ENCODE assay signal across 34 cellular contexts in the genomic region with DNA sequence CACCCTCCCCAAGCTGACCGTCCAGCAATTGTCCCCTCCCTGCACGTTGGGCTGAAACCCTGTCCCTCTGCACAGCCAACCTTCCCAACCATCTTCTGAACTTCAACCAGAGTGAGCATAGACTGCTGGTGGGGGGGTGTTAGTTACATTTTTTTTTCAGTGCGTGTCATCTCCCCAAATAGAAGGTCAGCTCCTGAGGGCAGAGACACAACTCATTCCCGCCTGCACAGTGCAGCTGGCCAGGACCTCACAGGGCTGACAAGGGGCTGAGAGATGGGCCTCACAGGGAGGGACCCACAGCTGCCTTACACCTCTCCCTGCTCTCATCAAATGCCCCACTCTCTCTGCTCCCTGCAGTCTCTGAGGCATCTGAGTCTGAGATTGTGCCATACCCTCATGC. TPM values are rescaled to one million over a fixed set of nuclear protein-coding genes. Genes with fewer than 3 reads are reported as not detected.
DNase-seq lines count a peak whose midpoint lies in the region; ATAC-seq, FAIRE-seq and TF ChIP-seq lines count a peak whose summit lies in the region.
"Had no signal": no experiment of that assay in that cellular context is flagged by ENCODE, and none has a peak within 500 bp of the region (broad histone marks: within the 10 kb centered on the region; RNA-seq: fewer than 3 reads in every experiment).

No MANE protein-coding gene starts in this region.

- no peak for TF ChIP-seq RAD21 in HepG2 (CRISPR knock-in tag; IDR thresholded peaks at IDR 0.05)

- no TSS peak for BruUV-seq in HepG2 (replicated peaks; lab: Mats Ljungman, UMichigan)

- H3K36me3 ChIP-seq in HepG2 (replicated peaks in 1 of 2; ENCODE audit: control insufficient read depth in 1 of 2, insufficient read depth in 2 of 2, low read length in 2 of 2), result no peaks in the 10 kb centered on the region
- H3K36me3 ChIP-seq in right lobe of liver, result no peaks in the 10 kb centered on the region
- H3K36me3 ChIP-seq: brain microvascular endothelial cell, lower lobe of right lung, Peyer's patch, thoracic aorta, vagina had no signal

- intact Hi-C loops in HepG2 (cut with micrococcal nuclease; ENCODE audit: unreplicated experiment) (no loop called here), right lobe of liver (cut with DNase I) (no loop called here)

- FAIRE-seq in HepG2 (lab: Jason Lieb, UNC) (no peak), urothelium cell line (lab: Jason Lieb, UNC) (peak; percentile 9)
- FAIRE-seq: colon, GM19239 had no signal

- H2AFZ ChIP-seq in HepG2 (ENCODE audit: low read length), result no peak overlapping the region

- WGBS in HepG2 (ENCODE audit: low lambda C conversion rate), result 8% methylated on average over 4 of the region's 4 CpGs
- 54% methylated on average over 4 of the region's 4 CpGs for WGBS in right lobe of liver (ENCODE audit: insufficient coverage, low coverage, low lambda C conversion rate, missing lambda C conversion rate)

- H3K27me3 ChIP-seq in HepG2 (ENCODE audit: control insufficient read depth in 1 of 2, insufficient read depth in 2 of 2, low read length in 2 of 2) (peaks cover 7 to 57% of the 10 kb centered on the region in 2 experiments; a peak in 4 of 5 replicates), right lobe of liver (no peaks in the 10 kb centered on the region)
- H3K27me3 ChIP-seq: brain microvascular endothelial cell, Peyer's patch, vagina had no signal

- H3K4me1 ChIP-seq in HepG2 (ENCODE audit: insufficient read depth, low read length), result no peaks in the 10 kb centered on the region
- no peaks in the 10 kb centered on the region for H3K4me1 ChIP-seq in right lobe of liver
- H3K4me1 ChIP-seq: Peyer's patch, vagina had no signal

- no peak for TF ChIP-seq EP300 in HepG2 (IDR thresholded peaks at IDR 0.05; ENCODE audit: low read depth in 2 of 2, low read length in 2 of 2)
- TF ChIP-seq EP300 in HepG2 (CRISPR knock-in tag; IDR thresholded peaks at IDR 0.05; ENCODE audit: borderline replicate concordance), result no peak

- no peaks in the 10 kb centered on the region for H4K20me1 ChIP-seq in HepG2 (ENCODE audit: insufficient read depth, low read length)

- H3K4me3 ChIP-seq in HepG2 (replicated peaks in 1 of 3; ENCODE audit: insufficient read depth in 1 of 3, low read depth in 2 of 3, low read length in 3 of 3) (no peak overlapping the region), right lobe of liver (no peak overlapping the region)
- H3K4me3 ChIP-seq: lower lobe of right lung, Peyer's patch, thoracic aorta, vagina had no signal

- H3K79me2 ChIP-seq in HepG2 (ENCODE audit: insufficient read depth, low read length), result no peaks in the 10 kb centered on the region

- CTCF ChIA-PET in HepG2 (lab: Yijun Ruan, JAX; ENCODE audit: low intra/inter-chr PET ratio, low total read pairs), result no interaction called here

- H3K27ac ChIP-seq in HepG2 (ENCODE audit: extremely low read length, insufficient read depth, low read length) (no peak overlapping the region), right lobe of liver (no peak overlapping the region), caudate nucleus (ENCODE audit: low read depth, low read length) (no peak overlapping the region)
- H3K27ac ChIP-seq: brain microvascular endothelial cell, lower lobe of right lung, Peyer's patch, thoracic aorta, vagina had no signal

- TF ChIP-seq CTCF in HepG2 (CRISPR knock-in tag; IDR thresholded peaks at IDR 0.05) (no peak), right lobe of liver (IDR thresholded peaks at IDR 0.05) (no peak)

- DNase-seq in HepG2 (ENCODE audit: low spot score) (no peak), right lobe of liver (no peak), myocyte (ENCODE audit: low read depth) (peak; percentile 79), urothelium cell line (ENCODE audit: low spot score) (no peak), NCI-H187 (lab: John Stamatoyannopoulos, UW) (no peak), caudate nucleus (lab: John Stamatoyannopoulos, UW) (no peak)
- DNase-seq: activated CD8-positive, alpha-beta T cell treated with anti-CD3 and anti-CD28 coated beads, Interleukin-2, amount 10 ng/mL, durations not matched to agents 7 days and 5 days; activated naive CD4-positive, alpha-beta T cell treated with anti-CD3 and anti-CD28 coated beads, Interleukin-2, amount 50 U/mL, for 16 hours; brain microvascular endothelial cell; CD4-positive, alpha-beta T cell; effector CD8-positive, alpha-beta T cell; glutamatergic neuron; H9; lower lobe of right lung; midbrain; MV-4-11; natural killer cell; NCI-H1436; NCI-H2107; Peyer's patch; retina; SIG-M5; stimulated activated CD8-positive, alpha-beta memory T cell treated with anti-CD3 and anti-CD28 coated beads, Interleukin-4, amount 100 ng/mL, for 48 hours had no signal

- no peak overlapping the region for H3K9ac ChIP-seq in HepG2 (ENCODE audit: insufficient read depth, low read depth, low read length)

- TF ChIP-seq POLR2A in HepG2 (IDR thresholded peaks at IDR 0.05; ENCODE audit: insufficient read depth in 1 of 2, low read depth in 2 of 2, low read length in 2 of 2) (no peak), right lobe of liver (IDR thresholded peaks at IDR 0.05) (no peak)

- peak; percentile 25; the same call in 2 of the 3 replicates for ATAC-seq in HepG2
- no peak for ATAC-seq in right lobe of liver
- ATAC-seq in esophagus mucosa, result peak; percentile 17
- no peak for ATAC-seq in GM21529 (IDR thresholded peaks at IDR 0.05; ENCODE audit: unreplicated experiment)
- ATAC-seq: activated CD8-positive, alpha-beta T cell treated with anti-CD3 and anti-CD28 coated beads, Interleukin-2, amount 10 ng/mL, durations not matched to agents 7 days and 5 days; natural killer cell had no signal

- H3K4me2 ChIP-seq in HepG2 (ENCODE audit: low read depth, low read length), result no peak overlapping the region

- POLR2A ChIA-PET in HepG2 (lab: Yijun Ruan, JAX), result interaction anchor here (1.0 kb wide), 1 partner anchor 20 kb away, joined by 3 read pairs; no protein-coding TSS in a partner anchor

- in situ Hi-C loops in HepG2 (cut with HindIII; ENCODE audit: extremely low pct_ligation_motif_present, low pct_unique_long_range_greater_than_20kb), result no loop called here

- H3K9me3 ChIP-seq in HepG2 (ENCODE audit: low read length), result no peaks in the 10 kb centered on the region
- no peaks in the 10 kb centered on the region for H3K9me3 ChIP-seq in right lobe of liver
- H3K9me3 ChIP-seq: lower lobe of right lung, Peyer's patch, thoracic aorta, vagina had no signal

RNA-seq across cellular contexts. Expression of a gene that starts 8.4 kb away (rescaled TPM):
- total RNA-seq in HepG2 (2016; rRNA removed; fragmentation: Illumina TruSeq; extraction: Trizol) (not detected in 2 replicates), right lobe of liver (under 1 TPM; 0.18 to 0.62 (median 0.28) TPM), esophagus mucosa (0.16 TPM), myocyte (1.9 and 2.7 TPM in 2 replicates)
- not detected in 2 replicates for total RNA-seq in HepG2 (2016; cell fraction: cytosol; rRNA removed; fragmentation: Illumina TruSeq; extraction: Trizol; ENCODE audit: low read depth)
- 0.02 TPM in 1 of 2 replicates, not detected in the other for total RNA-seq in HepG2 (2016; cell fraction: insoluble cytoplasmic fraction; rRNA removed; fragmentation: Illumina TruSeq; extraction: Trizol)
- total RNA-seq in HepG2 (2016; cell fraction: membrane; rRNA removed; fragmentation: Illumina TruSeq; extraction: Trizol), result not detected in 2 replicates
- not detected in 2 replicates for total RNA-seq in HepG2 (2016; cell fraction: nucleus; rRNA removed; fragmentation: Illumina TruSeq; extraction: Trizol)
- 0.04 and 0.05 TPM in 2 replicates for polyA plus RNA-seq in HepG2 (2011; rRNA removed)
- 0.04 and 0.05 TPM in 2 replicates for polyA plus RNA-seq in HepG2 (2011; cell fraction: cytosol; rRNA removed)
- polyA plus RNA-seq in HepG2 (2011; cell fraction: nucleus; rRNA removed), result 0.03 and 0.05 TPM in 2 replicates
- polyA plus RNA-seq in HepG2 (2012), result 0.05 and 0.16 TPM in 2 replicates
- not detected in 2 replicates for polyA plus RNA-seq in HepG2 (2016; cell fraction: cytosol; fragmentation: Illumina TruSeq; extraction: Trizol; ENCODE audit: low read depth)
- polyA plus RNA-seq in HepG2 (2016; cell fraction: insoluble cytoplasmic fraction; fragmentation: Illumina TruSeq; extraction: Trizol; ENCODE audit: low read depth), result not detected in 2 replicates
- polyA plus RNA-seq in HepG2 (2016; cell fraction: membrane; fragmentation: Illumina TruSeq; extraction: Trizol; ENCODE audit: low read depth), result not detected in 2 replicates
- polyA plus RNA-seq in HepG2 (2016; cell fraction: nucleus; fragmentation: Illumina TruSeq; extraction: Trizol; ENCODE audit: insufficient read depth, low read depth), result not detected in 2 replicates
- polyA minus RNA-seq in HepG2 (2011; rRNA and poly(A)+ RNA removed; ENCODE audit: low replicate concordance), result 0.08 TPM in 1 of 2 replicates, not detected in the other
- not detected in 2 replicates for polyA minus RNA-seq in HepG2 (2011; cell fraction: cytosol; rRNA and poly(A)+ RNA removed)
- not detected in 2 replicates for polyA minus RNA-seq in HepG2 (2011; cell fraction: nucleus; rRNA and poly(A)+ RNA removed)
- polyA plus RNA-seq in myocyte (2012), result 0.44 TPM
- total RNA-seq: A172; activated CD8-positive, alpha-beta T cell treated with anti-CD3 and anti-CD28 coated beads, Interleukin-2, amount 10 ng/mL, durations not matched to agents 7 days and 5 days; activated T-helper 2 cell treated with anti-CD3 and anti-CD28 coated beads, Interferon-gamma antibody, Interleukin-2, Interleukin-4, amounts not matched to agents 10 μg/mL and 5 μg/mL and 100 μg/mL, durations not matched to agents 14 hours and 24 hours and 36 hours; CD4-positive, alpha-beta T cell; epithelial cell of proximal tubule; H9; kidney epithelial cell; LHCN-M2; natural killer cell had no signal

RNA-seq across cellular contexts. Expression of a gene that starts 39.4 kb away (rescaled TPM):
- total RNA-seq in HepG2 (2016; rRNA removed; fragmentation: Illumina TruSeq; extraction: Trizol) (10.4 and 12.2 TPM in 2 replicates), right lobe of liver (1 to 10 TPM; 2.6 to 5.8 (median 3.7) TPM), esophagus mucosa (11.6 TPM), myocyte (4.4 and 5.0 TPM in 2 replicates)
- 22.0 and 26.0 TPM in 2 replicates for total RNA-seq in HepG2 (2016; cell fraction: cytosol; rRNA removed; fragmentation: Illumina TruSeq; extraction: Trizol; ENCODE audit: low read depth)
- total RNA-seq in HepG2 (2016; cell fraction: insoluble cytoplasmic fraction; rRNA removed; fragmentation: Illumina TruSeq; extraction: Trizol), result 8.6 and 13.4 TPM in 2 replicates
- total RNA-seq in HepG2 (2016; cell fraction: membrane; rRNA removed; fragmentation: Illumina TruSeq; extraction: Trizol), result 16.4 and 17.5 TPM in 2 replicates
- 6.4 and 7.5 TPM in 2 replicates for total RNA-seq in HepG2 (2016; cell fraction: nucleus; rRNA removed; fragmentation: Illumina TruSeq; extraction: Trizol)
- 13.0 and 15.6 TPM in 2 replicates for polyA plus RNA-seq in HepG2 (2011; rRNA removed)
- polyA plus RNA-seq in HepG2 (2011; cell fraction: cytosol; rRNA removed), result 4.7 and 8.9 TPM in 2 replicates
- polyA plus RNA-seq in HepG2 (2011; cell fraction: nucleus; rRNA removed), result 12.3 and 16.1 TPM in 2 replicates
- 9.9 and 12.9 TPM in 2 replicates for polyA plus RNA-seq in HepG2 (2012)
- polyA plus RNA-seq in HepG2 (2016; cell fraction: cytosol; fragmentation: Illumina TruSeq; extraction: Trizol; ENCODE audit: low read depth), result 4.9 and 5.3 TPM in 2 replicates
- 13.4 and 17.4 TPM in 2 replicates for polyA plus RNA-seq in HepG2 (2016; cell fraction: insoluble cytoplasmic fraction; fragmentation: Illumina TruSeq; extraction: Trizol; ENCODE audit: low read depth)
- 7.5 and 7.9 TPM in 2 replicates for polyA plus RNA-seq in HepG2 (2016; cell fraction: membrane; fragmentation: Illumina TruSeq; extraction: Trizol; ENCODE audit: low read depth)
- 20.3 and 24.4 TPM in 2 replicates for polyA plus RNA-seq in HepG2 (2016; cell fraction: nucleus; fragmentation: Illumina TruSeq; extraction: Trizol; ENCODE audit: insufficient read depth, low read depth)
- 36.2 and 88.6 TPM in 2 replicates for polyA minus RNA-seq in HepG2 (2011; rRNA and poly(A)+ RNA removed; ENCODE audit: low replicate concordance)
- polyA minus RNA-seq in HepG2 (2011; cell fraction: cytosol; rRNA and poly(A)+ RNA removed), result 18.4 and 24.2 TPM in 2 replicates
- polyA minus RNA-seq in HepG2 (2011; cell fraction: nucleus; rRNA and poly(A)+ RNA removed), result 6.2 and 8.5 TPM in 2 replicates
- polyA plus RNA-seq in myocyte (2012), result 3.5 TPM

Comparison
In these comparisons a context has a peak if more than half of its experiments do, and no peak if none do; other contexts are left out.
1. ATAC-seq: peak in HepG2 (single experiment) and esophagus mucosa (single experiment); none in right lobe of liver (0 of 4) and GM21529 (single experiment).